ENCODE assay signal across 23 cellular contexts in genomic region chr5:180121799-180122198, GRCh38. TPM values are rescaled to one million over a fixed set of nuclear protein-coding genes. Genes with fewer than 3 reads are reported as not detected.
A peak's percentile ranks its signal among the peaks of the same experiment; 100 is the strongest.
DNase-seq lines count a peak whose midpoint lies in the region; ATAC-seq, FAIRE-seq and TF ChIP-seq lines count a peak whose summit lies in the region.
"Had no signal": no experiment of that assay in that cellular context is flagged by ENCODE, and none has a peak within 500 bp of the region (broad histone marks: within the 10 kb centered on the region; RNA-seq: fewer than 3 reads in every experiment).

No MANE protein-coding gene starts in this region.

- DNase-seq in left ventricle myocardium superior (peak; percentile 2), left cardiac atrium (no peak), left lobe of liver (ENCODE audit: low spot score) (peak; percentile 29), progenitor cell of endocrine pancreas (ENCODE audit: low spot score, unreplicated experiment) (no peak), testis (no peak), pancreas (no peak)
- DNase-seq: DMS53, GDM1, Karpas-422, NCI-H1417, NCI-H1694 treated with DMSO at 0.1 percent for 48 hours, NCI-H2081 treated with DMSO at 0.1 percent for 48 hours, NCI-H2171 treated with DMSO at 0.1 percent for 48 hours, NCI-H524 treated with DMSO at 0.1 percent for 48 hours had no signal

- no peaks in the 10 kb centered on the region for H3K9me3 ChIP-seq in testis
- H3K9me3 ChIP-seq in pancreas, result no peaks in the 10 kb centered on the region
- H3K9me3 ChIP-seq: Peyer's patch, SJSA1 had no signal

- H3K4me3 ChIP-seq in testis (no peak overlapping the region), pancreas (no peak overlapping the region)
- H3K4me3 ChIP-seq: Peyer's patch, SJSA1 had no signal

- H3K36me3 ChIP-seq in testis (ENCODE audit: low read depth, missing control alignments) (no peaks in the 10 kb centered on the region), pancreas (no peaks in the 10 kb centered on the region)
- H3K36me3 ChIP-seq: Peyer's patch, SJSA1 had no signal

- no peak overlapping the region for H3K4me3 Mint-ChIP-seq in progenitor cell of endocrine pancreas (ENCODE audit: low read depth)
- H3K4me3 Mint-ChIP-seq: B cell, CD14-positive monocyte had no signal

- intact Hi-C loops in left ventricle myocardium superior (cut with micrococcal nuclease) (no loop called here), left cardiac atrium (cut with DNase I) (no loop called here), testis (cut with DNase I; ENCODE audit: low total_unique reads) (no loop called here), pancreas (cut with DNase I) (no loop called here)

- H3K27ac Mint-ChIP-seq in progenitor cell of endocrine pancreas, result peak overlapping the region; percentile 86
- H3K27ac Mint-ChIP-seq: B cell, CD14-positive monocyte had no signal

- H3K4me1 ChIP-seq in testis, result no peaks in the 10 kb centered on the region
- H3K4me1 ChIP-seq in pancreas, result no peaks in the 10 kb centered on the region

- H3K27ac ChIP-seq in testis (no peak overlapping the region), pancreas (no peak overlapping the region)
- H3K27ac ChIP-seq: Peyer's patch, SJSA1 had no signal

- H3K27me3 ChIP-seq in testis (no peaks in the 10 kb centered on the region), pancreas (no peaks in the 10 kb centered on the region)
- H3K27me3 ChIP-seq: Peyer's patch had no signal

- no peak for FAIRE-seq in pancreas (lab: Jason Lieb, UNC)
- FAIRE-seq: A204.1, GM18507, H1 had no signal

- 97 to 98% methylated on average over 8 of the region's 8 CpGs for WGBS in testis, 2 donors
- 91 to 93% methylated on average over 8 of the region's 8 CpGs for whole genome bisulfite sequencing in pancreas, 2 donors

- H3K27me3 Mint-ChIP-seq in progenitor cell of endocrine pancreas, result peaks cover 12% of the 10 kb centered on the region

- peaks cover 6% of the 10 kb centered on the region for H3K4me1 Mint-ChIP-seq in progenitor cell of endocrine pancreas (ENCODE audit: low read depth)
- H3K4me1 Mint-ChIP-seq: B cell had no signal

- TF ChIP-seq CTCF in progenitor cell of endocrine pancreas (IDR thresholded peaks at IDR 0.05; ENCODE audit: unreplicated experiment), result no peak
- no peak for TF ChIP-seq CTCF in testis (IDR thresholded peaks at IDR 0.05)
- TF ChIP-seq CTCF in pancreas (IDR thresholded peaks at IDR 0.05), result no peak

- H3K9me3 Mint-ChIP-seq in progenitor cell of endocrine pancreas (ENCODE audit: low read depth), result no peaks in the 10 kb centered on the region
- H3K9me3 Mint-ChIP-seq: CD14-positive monocyte had no signal

- ATAC-seq in left ventricle myocardium superior (no peak), left cardiac atrium (no peak), left lobe of liver (no peak), pancreas (no peak), HG03432 (IDR thresholded peaks at IDR 0.05; ENCODE audit: unreplicated experiment) (no peak)
- ATAC-seq: HCT116 had no signal

- no peaks in the 10 kb centered on the region for H3K36me3 Mint-ChIP-seq in progenitor cell of endocrine pancreas (ENCODE audit: insufficient read depth)
- H3K36me3 Mint-ChIP-seq: CD14-positive monocyte had no signal

- no peak for TF ChIP-seq POLR2A in testis (IDR thresholded peaks at IDR 0.05)

RNA-seq across cellular contexts. Expression of gene RNF130, which starts 50.2 kb away (rescaled TPM):
- total RNA-seq in left ventricle myocardium superior (46.8 TPM), left cardiac atrium (10 to 100 TPM; 45.6 to 67.2 TPM), left lobe of liver (102 TPM), progenitor cell of endocrine pancreas (73.8 and 74.1 TPM in 2 replicates), testis (10 to 100 TPM; 56.5 to 65.0 TPM), pancreas (10 to 100 TPM; 30.4 to 57.8 (median 37.8) TPM)
- polyA plus RNA-seq in testis (ENCODE audit: insufficient read depth, low read depth, low replicate concordance) (44.3 TPM), pancreas (10 to 100 TPM; 21.4 to 43.7 TPM)

Comparison
In these comparisons a context has a peak if more than half of its experiments do, and no peak if none do; other contexts are left out.
1. DNase-seq: peak in left ventricle myocardium superior (single experiment) and left lobe of liver (single experiment); none in left cardiac atrium (single experiment), progenitor cell of endocrine pancreas (single experiment), testis (single experiment) and pancreas (0 of 6).